ENCODE assay signal across 1 cellular context in the genomic region with DNA sequence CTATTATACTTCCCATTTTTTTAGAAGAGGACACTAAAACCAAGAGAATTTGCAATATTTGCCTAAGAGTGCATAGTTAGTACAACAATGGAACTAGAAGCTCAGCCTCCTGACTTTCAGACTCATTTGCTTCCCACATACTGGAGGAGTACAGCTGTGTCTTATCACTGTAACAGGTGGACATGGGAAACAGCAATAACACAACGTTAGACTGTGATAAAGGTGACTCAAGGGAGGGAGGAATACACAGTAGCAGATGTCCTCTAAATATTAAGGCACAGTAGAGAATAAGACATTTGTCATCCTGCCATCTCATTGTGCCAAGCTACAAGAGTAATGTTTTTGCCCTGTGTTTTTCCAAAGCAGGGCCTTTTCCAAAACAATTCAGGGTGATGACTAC.
A peak's percentile ranks its signal among the peaks of the same experiment; 100 is the strongest.
TF ChIP-seq lines count a peak whose summit lies in the region.

No MANE protein-coding gene starts in this region.

TF ChIP-seq in K562, 482 proteins besides CTCF, POLR2A, EP300 and RAD21 (continued from another document and continues in another):
- TF ChIP-seq AFF1 (IDR thresholded peaks at IDR 0.05; ENCODE audit: low read depth in 1 of 2, partially characterized antibody in 2 of 2): peak in 1 of 2 experiments; percentile 36
- TF ChIP-seq ATF2 (CRISPR knock-in tag; IDR thresholded peaks at IDR 0.05): no peak
- no peak for TF ChIP-seq MECOM (CRISPR knock-in tag; IDR thresholded peaks at IDR 0.05)
- TF ChIP-seq ZNF121 (CRISPR knock-in tag; conservative IDR thresholded peaks at IDR 0.05): no peak
- no peak for TF ChIP-seq CCNT2 (IDR thresholded peaks at IDR 0.05; ENCODE audit: borderline replicate concordance, extremely low read depth, insufficient read length, low read depth, low read length)
- no peak for TF ChIP-seq SLC30A9 (CRISPR knock-in tag; IDR thresholded peaks at IDR 0.05)
- TF ChIP-seq, protein P1, sequence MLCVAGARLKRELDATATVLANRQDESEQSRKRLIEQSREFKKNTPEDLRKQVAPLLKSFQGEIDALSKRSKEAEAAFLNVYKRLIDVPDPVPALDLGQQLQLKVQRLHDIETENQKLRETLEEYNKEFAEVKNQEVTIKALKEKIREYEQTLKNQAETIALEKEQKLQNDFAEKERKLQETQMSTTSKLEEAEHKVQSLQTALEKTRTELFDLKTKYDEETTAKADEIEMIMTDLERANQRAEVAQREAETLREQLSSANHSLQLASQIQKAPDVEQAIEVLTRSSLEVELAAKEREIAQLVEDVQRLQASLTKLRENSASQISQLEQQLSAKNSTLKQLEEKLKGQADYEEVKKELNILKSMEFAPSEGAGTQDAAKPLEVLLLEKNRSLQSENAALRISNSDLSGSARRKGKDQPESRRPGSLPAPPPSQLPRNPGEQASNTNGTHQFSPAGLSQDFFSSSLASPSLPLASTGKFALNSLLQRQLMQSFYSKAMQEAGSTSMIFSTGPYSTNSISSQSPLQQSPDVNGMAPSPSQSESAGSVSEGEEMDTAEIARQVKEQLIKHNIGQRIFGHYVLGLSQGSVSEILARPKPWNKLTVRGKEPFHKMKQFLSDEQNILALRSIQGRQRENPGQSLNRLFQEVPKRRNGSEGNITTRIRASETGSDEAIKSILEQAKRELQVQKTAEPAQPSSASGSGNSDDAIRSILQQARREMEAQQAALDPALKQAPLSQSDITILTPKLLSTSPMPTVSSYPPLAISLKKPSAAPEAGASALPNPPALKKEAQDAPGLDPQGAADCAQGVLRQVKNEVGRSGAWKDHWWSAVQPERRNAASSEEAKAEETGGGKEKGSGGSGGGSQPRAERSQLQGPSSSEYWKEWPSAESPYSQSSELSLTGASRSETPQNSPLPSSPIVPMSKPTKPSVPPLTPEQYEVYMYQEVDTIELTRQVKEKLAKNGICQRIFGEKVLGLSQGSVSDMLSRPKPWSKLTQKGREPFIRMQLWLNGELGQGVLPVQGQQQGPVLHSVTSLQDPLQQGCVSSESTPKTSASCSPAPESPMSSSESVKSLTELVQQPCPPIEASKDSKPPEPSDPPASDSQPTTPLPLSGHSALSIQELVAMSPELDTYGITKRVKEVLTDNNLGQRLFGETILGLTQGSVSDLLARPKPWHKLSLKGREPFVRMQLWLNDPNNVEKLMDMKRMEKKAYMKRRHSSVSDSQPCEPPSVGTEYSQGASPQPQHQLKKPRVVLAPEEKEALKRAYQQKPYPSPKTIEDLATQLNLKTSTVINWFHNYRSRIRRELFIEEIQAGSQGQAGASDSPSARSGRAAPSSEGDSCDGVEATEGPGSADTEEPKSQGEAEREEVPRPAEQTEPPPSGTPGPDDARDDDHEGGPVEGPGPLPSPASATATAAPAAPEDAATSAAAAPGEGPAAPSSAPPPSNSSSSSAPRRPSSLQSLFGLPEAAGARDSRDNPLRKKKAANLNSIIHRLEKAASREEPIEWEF (CRISPR knock-in tag; IDR thresholded peaks at IDR 0.05): 0 out of 2 replicates have a peak, but pooled peaks have one; percentile 59
- TF ChIP-seq GABPA (tag; conservative IDR thresholded peaks at IDR 0.05; ENCODE audit: low read depth): no peak
- TF ChIP-seq GTF2F1 (IDR thresholded peaks at IDR 0.05; ENCODE audit: low read depth, low read length): no peak
- TF ChIP-seq, protein P2, sequence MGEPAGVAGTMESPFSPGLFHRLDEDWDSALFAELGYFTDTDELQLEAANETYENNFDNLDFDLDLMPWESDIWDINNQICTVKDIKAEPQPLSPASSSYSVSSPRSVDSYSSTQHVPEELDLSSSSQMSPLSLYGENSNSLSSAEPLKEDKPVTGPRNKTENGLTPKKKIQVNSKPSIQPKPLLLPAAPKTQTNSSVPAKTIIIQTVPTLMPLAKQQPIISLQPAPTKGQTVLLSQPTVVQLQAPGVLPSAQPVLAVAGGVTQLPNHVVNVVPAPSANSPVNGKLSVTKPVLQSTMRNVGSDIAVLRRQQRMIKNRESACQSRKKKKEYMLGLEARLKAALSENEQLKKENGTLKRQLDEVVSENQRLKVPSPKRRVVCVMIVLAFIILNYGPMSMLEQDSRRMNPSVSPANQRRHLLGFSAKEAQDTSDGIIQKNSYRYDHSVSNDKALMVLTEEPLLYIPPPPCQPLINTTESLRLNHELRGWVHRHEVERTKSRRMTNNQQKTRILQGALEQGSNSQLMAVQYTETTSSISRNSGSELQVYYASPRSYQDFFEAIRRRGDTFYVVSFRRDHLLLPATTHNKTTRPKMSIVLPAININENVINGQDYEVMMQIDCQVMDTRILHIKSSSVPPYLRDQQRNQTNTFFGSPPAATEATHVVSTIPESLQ (CRISPR knock-in tag; IDR thresholded peaks at IDR 0.05): no peak
- TF ChIP-seq CBFB (CRISPR knock-in tag; IDR thresholded peaks at IDR 0.05): no peak
- TF ChIP-seq, protein P3, sequence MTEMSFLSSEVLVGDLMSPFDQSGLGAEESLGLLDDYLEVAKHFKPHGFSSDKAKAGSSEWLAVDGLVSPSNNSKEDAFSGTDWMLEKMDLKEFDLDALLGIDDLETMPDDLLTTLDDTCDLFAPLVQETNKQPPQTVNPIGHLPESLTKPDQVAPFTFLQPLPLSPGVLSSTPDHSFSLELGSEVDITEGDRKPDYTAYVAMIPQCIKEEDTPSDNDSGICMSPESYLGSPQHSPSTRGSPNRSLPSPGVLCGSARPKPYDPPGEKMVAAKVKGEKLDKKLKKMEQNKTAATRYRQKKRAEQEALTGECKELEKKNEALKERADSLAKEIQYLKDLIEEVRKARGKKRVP (CRISPR knock-in tag; IDR thresholded peaks at IDR 0.05): no peak
- peak in 1 of 2 experiments; percentile 69; a peak in 1 of 4 replicates for TF ChIP-seq ETV6 (IDR thresholded peaks at IDR 0.05; ENCODE audit: borderline replicate concordance in 1 of 2, low read depth in 2 of 2, low read length in 1 of 2)
- TF ChIP-seq ETV6 (CRISPR knock-in tag; IDR thresholded peaks at IDR 0.05; ENCODE audit: borderline replicate concordance): no peak
- peak; percentile 79 for TF ChIP-seq RUNX1 (IDR thresholded peaks at IDR 0.05; ENCODE audit: low read depth)
- TF ChIP-seq TARDBP (IDR thresholded peaks at IDR 0.05): no peak
- no peak for TF ChIP-seq ZNF398 (CRISPR knock-in tag; IDR thresholded peaks at IDR 0.05)
- TF ChIP-seq ZNF384 (IDR thresholded peaks at IDR 0.05; ENCODE audit: low read depth, low read length): no peak
- no peak for TF ChIP-seq GTF2A2 (tag; IDR thresholded peaks at IDR 0.05)
- no peak for TF ChIP-seq SNAPC5 (CRISPR knock-in tag; IDR thresholded peaks at IDR 0.05)
- no peak; the same call in 1 of the 2 replicates for TF ChIP-seq MXI1 (IDR thresholded peaks at IDR 0.05; ENCODE audit: low read depth, low read length)
- no peak for TF ChIP-seq RBM25 (IDR thresholded peaks at IDR 0.05; ENCODE audit: low read depth, low read length, severe bottlenecking)
- TF ChIP-seq TAL1 (IDR thresholded peaks at IDR 0.05): peak; percentile 96
- no peak for TF ChIP-seq ZNF146 (CRISPR knock-in tag; IDR thresholded peaks at IDR 0.05; ENCODE audit: unreplicated experiment)
- TF ChIP-seq PREB (CRISPR knock-in tag; IDR thresholded peaks at IDR 0.05): no peak
- TF ChIP-seq SRSF7 (optimal IDR thresholded peaks at IDR 0.05; ENCODE audit: low read depth, low read length): no peak
- TF ChIP-seq TOE1 (IDR thresholded peaks at IDR 0.05; ENCODE audit: borderline replicate concordance): 0 out of 2 replicates have a peak, but pooled peaks have one; percentile 34
- TF ChIP-seq TOE1 (CRISPR knock-in tag; IDR thresholded peaks at IDR 0.05; ENCODE audit: borderline replicate concordance, low read depth): no peak
- TF ChIP-seq, protein P4, sequence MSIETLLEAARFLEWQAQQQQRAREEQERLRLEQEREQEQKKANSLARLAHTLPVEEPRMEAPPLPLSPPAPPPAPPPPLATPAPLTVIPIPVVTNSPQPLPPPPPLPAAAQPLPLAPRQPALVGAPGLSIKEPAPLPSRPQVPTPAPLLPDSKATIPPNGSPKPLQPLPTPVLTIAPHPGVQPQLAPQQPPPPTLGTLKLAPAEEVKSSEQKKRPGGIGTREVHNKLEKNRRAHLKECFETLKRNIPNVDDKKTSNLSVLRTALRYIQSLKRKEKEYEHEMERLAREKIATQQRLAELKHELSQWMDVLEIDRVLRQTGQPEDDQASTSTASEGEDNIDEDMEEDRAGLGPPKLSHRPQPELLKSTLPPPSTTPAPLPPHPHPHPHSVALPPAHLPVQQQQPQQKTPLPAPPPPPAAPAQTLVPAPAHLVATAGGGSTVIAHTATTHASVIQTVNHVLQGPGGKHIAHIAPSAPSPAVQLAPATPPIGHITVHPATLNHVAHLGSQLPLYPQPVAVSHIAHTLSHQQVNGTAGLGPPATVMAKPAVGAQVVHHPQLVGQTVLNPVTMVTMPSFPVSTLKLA (conservative IDR thresholded peaks at IDR 0.05): peak in 1 of 2 experiments; percentile 57; a peak in 2 of 4 replicates
- TF ChIP-seq RCOR1 (IDR thresholded peaks at IDR 0.05; ENCODE audit: borderline replicate concordance in 1 of 2, low read depth in 2 of 2, low read length in 2 of 2): peak; percentile 47 to 83; a peak in 3 of 4 replicates
- 0 out of 2 replicates have a peak, but pooled peaks have one; percentile 60 for TF ChIP-seq ELF4 (CRISPR knock-in tag; IDR thresholded peaks at IDR 0.05)
- no peak for TF ChIP-seq TCF7 (IDR thresholded peaks at IDR 0.05; ENCODE audit: borderline replicate concordance)
- no peak for TF ChIP-seq ZNF561 (CRISPR knock-in tag; conservative IDR thresholded peaks at IDR 0.05)
- no peak for TF ChIP-seq KAT7 (CRISPR knock-in tag; IDR thresholded peaks at IDR 0.05; ENCODE audit: borderline replicate concordance)
- no peak for TF ChIP-seq ZFPM2 (CRISPR knock-in tag; IDR thresholded peaks at IDR 0.05)
- TF ChIP-seq PML (IDR thresholded peaks at IDR 0.05; ENCODE audit: low read length): peak; percentile 96
- no peak for TF ChIP-seq USF1 (CRISPR knock-in tag; IDR thresholded peaks at IDR 0.05)
- no peak for TF ChIP-seq RBM39 (optimal IDR thresholded peaks at IDR 0.05; ENCODE audit: low read depth, low read length)
- TF ChIP-seq DDX20 (tag; IDR thresholded peaks at IDR 0.05; ENCODE audit: low read depth): no peak
- TF ChIP-seq BRD4 (IDR thresholded peaks at IDR 0.05): no peak
- TF ChIP-seq ZNF347 (CRISPR knock-in tag; IDR thresholded peaks at IDR 0.05; ENCODE audit: low read depth): no peak
